In genomic region chr3:117814975-117815374, GRCh38 we compare ENCODE assay signal across 12 cellular contexts.
"Had no signal": no experiment of that assay in that cellular context is flagged by ENCODE, and none has a peak within 500 bp of the region (broad histone marks: within the 10 kb centered on the region; RNA-seq: fewer than 3 reads in every experiment).

No MANE protein-coding gene starts in this region.

- H3K4me3 ChIP-seq: mucosa of descending colon, tibial nerve had no signal

- DNase-seq: activated naive CD4-positive, alpha-beta T cell treated with anti-CD3 and anti-CD28 coated beads, Interleukin-2, amount 10 ng/mL, durations not matched to agents 7 days and 5 days; amniotic stem cell; cerebellar nuclear complex; endodermal cell; glutamatergic neuron; left colon; mucosa of descending colon; naive thymus-derived CD8-positive, alpha-beta T cell; right cardiac atrium; small intestine had no signal

- H3K36me3 ChIP-seq: tibial nerve had no signal

- H3K9me3 ChIP-seq: mucosa of descending colon, tibial nerve had no signal

- ATAC-seq: left colon; mucosa of descending colon; naive thymus-derived CD8-positive, alpha-beta T cell; right cardiac atrium; stimulated activated effector memory CD8-positive, alpha-beta T cell treated with anti-CD3 and anti-CD28 coated beads, Interleukin-12 subunit alpha, Interleukin-12 subunit beta, amount 100 ng/mL, for 72 hours had no signal

- H3K4me1 ChIP-seq: tibial nerve had no signal

- H3K27ac ChIP-seq: tibial nerve had no signal

- H3K27me3 ChIP-seq: tibial nerve had no signal
